Comparison of ENCODE assay signal across 16 cellular contexts in genomic region chr20:13756551-13756950, GRCh38. TPM values are rescaled to one million over a fixed set of nuclear protein-coding genes. Genes with fewer than 3 reads are reported as not detected.
DNase-seq lines count a peak whose midpoint lies in the region; ATAC-seq, FAIRE-seq and TF ChIP-seq lines count a peak whose summit lies in the region.
"Had no signal": no experiment of that assay in that cellular context is flagged by ENCODE, and none has a peak within 500 bp of the region (broad histone marks: within the 10 kb centered on the region; RNA-seq: fewer than 3 reads in every experiment).

No MANE protein-coding gene starts in this region.

- TF ChIP-seq CTCF in mammary epithelial cell (conservative IDR thresholded peaks at IDR 0.05 in 1 of 2, IDR thresholded peaks at IDR 0.05 in 1 of 2; ENCODE audit: extremely low read depth in 1 of 2, insufficient read depth in 1 of 2, low read depth in 1 of 2, low read length in 2 of 2) (no peak), tibial artery (IDR thresholded peaks at IDR 0.05) (no peak)

- H3K4me3 ChIP-seq in mammary epithelial cell (replicated peaks in 1 of 3; ENCODE audit: insufficient read depth in 1 of 3, low read depth in 2 of 3, low read length in 3 of 3): no peak overlapping the region
- no peak overlapping the region for H3K4me3 ChIP-seq in tibial artery
- H3K4me3 ChIP-seq: BLaER1 treated with 17β-estradiol and CSF1 and Interleukin-3, amounts not matched to agents 10 nM and 100 nM had no signal

- H3K9me3 ChIP-seq in mammary epithelial cell (replicated peaks; ENCODE audit: insufficient read depth, low read length) (no peaks in the 10 kb centered on the region), tibial artery (no peaks in the 10 kb centered on the region)

- H3K79me2 ChIP-seq in mammary epithelial cell (ENCODE audit: insufficient read depth, low read length): no peaks in the 10 kb centered on the region

- intact Hi-C loops in mammary epithelial cell (cut with micrococcal nuclease) (loop anchor here (5.0 to 10.0 kb wide), 2 partner anchors 422 to 829 kb away; no protein-coding TSS in a partner anchor), tibial artery (cut with DNase I; ENCODE audit: low total_unique reads) (loop anchor here (10.0 kb wide), 1 partner anchor 212 kb away; no protein-coding TSS in a partner anchor)

- TF ChIP-seq POLR2A in GM12891 (IDR thresholded peaks at IDR 0.05; ENCODE audit: low read depth, low read length): no peak

- H3K4me1 ChIP-seq in mammary epithelial cell (ENCODE audit: insufficient read depth, low read length) (peaks cover 11% of the 10 kb centered on the region), tibial artery (peaks cover 0 to 20% (median 4%) of the 10 kb centered on the region in 4 donors)
- H3K4me1 ChIP-seq: BLaER1 treated with 17β-estradiol and CSF1 and Interleukin-3, amounts not matched to agents 10 nM and 100 nM had no signal

- dilution Hi-C loops in mammary epithelial cell (cut with HindIII; ENCODE audit: low sequenced_read_pairs): no loop called here

- no peak for DNase-seq in GM12891 (ENCODE audit: insufficient read length, low spot score)
- DNase-seq in mammary epithelial cell: peak; percentile 57
- no peak for DNase-seq in tibial artery
- no peak for DNase-seq in UCSD-AML1 (lab: John Stamatoyannopoulos, UW; ENCODE audit: unreplicated experiment)
- no peak for DNase-seq in NCI-H82 treated with DMSO at 0.1 percent for 48 hours (lab: John Stamatoyannopoulos, UW; ENCODE audit: unreplicated experiment)
- DNase-seq: ACHN; CD4-positive, CD25-positive, alpha-beta regulatory T cell; DMS79 treated with DMSO at 0.1 percent for 48 hours; GF-D8; HCEC 1CT; HFFc6 had no signal

- in situ Hi-C loops in mammary epithelial cell (cut with MboI; ENCODE audit: low sequenced_read_pairs in 2 of 2): no loop called here

- ATAC-seq in esophagus mucosa (peak; percentile 60), GM18519 (IDR thresholded peaks at IDR 0.05; ENCODE audit: low FRiP score, unreplicated experiment) (no peak)

- H2AFZ ChIP-seq in mammary epithelial cell (ENCODE audit: low read depth, low read length): peak overlapping the region; percentile 3

- H3K27me3 ChIP-seq in mammary epithelial cell (ENCODE audit: insufficient read depth, low read length) (no peaks in the 10 kb centered on the region), tibial artery (no peaks in the 10 kb centered on the region)
- H3K27me3 ChIP-seq: BLaER1 treated with 17β-estradiol and CSF1 and Interleukin-3, amounts not matched to agents 10 nM and 100 nM had no signal

- CTCF ChIA-PET in mammary epithelial cell (lab: Charles Lee; ENCODE audit: low non-redundant PET): no interaction called here

- no peaks in the 10 kb centered on the region for H4K20me1 ChIP-seq in mammary epithelial cell (ENCODE audit: insufficient read depth, low read length)

- H3K4me2 ChIP-seq in mammary epithelial cell (ENCODE audit: insufficient read depth, low read depth, low read length): peak overlapping the region; percentile 28
- H3K4me2 ChIP-seq: BLaER1 treated with 17β-estradiol and CSF1 and Interleukin-3, amounts not matched to agents 10 nM and 100 nM had no signal

- H3K27ac ChIP-seq in mammary epithelial cell (ENCODE audit: insufficient read depth, low read depth, low read length) (peak overlapping the region; percentile 32), tibial artery (peak overlapping the region; percentile 38 to 67)
- H3K27ac ChIP-seq: BLaER1 treated with 17β-estradiol and CSF1 and Interleukin-3, amounts not matched to agents 10 nM and 100 nM; HL-60 had no signal

- WGBS in mammary epithelial cell (ENCODE audit: low coverage, missing lambda C conversion rate): 63% methylated on average over 1 of the region's 1 CpG

- H3K36me3 ChIP-seq in mammary epithelial cell (ENCODE audit: insufficient read depth, low read length): peaks cover 25% of the 10 kb centered on the region
- peaks cover 0 to 25% (median 17%) of the 10 kb centered on the region in 3 donors for H3K36me3 ChIP-seq in tibial artery

- peak; percentile 63 for FAIRE-seq in GM12891 (lab: Jason Lieb, UNC)
- FAIRE-seq: H1 had no signal

- no peak overlapping the region for H3K9ac ChIP-seq in mammary epithelial cell (ENCODE audit: insufficient read depth, low read length)
- H3K9ac ChIP-seq: BLaER1 treated with 17β-estradiol and CSF1 and Interleukin-3, amounts not matched to agents 10 nM and 100 nM had no signal

- no TSS peak for BruUV-seq in mammary epithelial cell (replicated peaks; lab: Mats Ljungman, UMichigan)

TF ChIP-seq in GM12891, 5 proteins besides CTCF, POLR2A, EP300 and RAD21:
- TF ChIP-seq SPI1 (IDR thresholded peaks at IDR 0.05; ENCODE audit: low read depth, low read length) (no peak), POLR2AphosphoS5 (IDR thresholded peaks at IDR 0.05; ENCODE audit: low read depth, low read length) (no peak), PAX5 (IDR thresholded peaks at IDR 0.05; ENCODE audit: insufficient read depth, low read length, severe bottlenecking) (no peak), POU2F2 (IDR thresholded peaks at IDR 0.05; ENCODE audit: low read depth, low read length) (no peak)

RNA-seq across cellular contexts. Expression of gene ESF1, which starts 28.2 kb away (rescaled TPM):
- 11.8 TPM for polyA plus RNA-seq in GM12891 (2012; ENCODE audit: low read depth, missing spikeins)
- total RNA-seq in mammary epithelial cell: 10 to 100 TPM in 1 of 2 donors, 1 to 10 TPM in 1; 6.7 to 16.2 TPM
- polyA plus RNA-seq in mammary epithelial cell: 2.7 TPM
- polyA minus RNA-seq in mammary epithelial cell: 0.72 TPM
- total RNA-seq in esophagus mucosa: 7.9 TPM

RNA-seq across cellular contexts. Expression of gene NDUFAF5, which starts 28.3 kb away (rescaled TPM):
- polyA plus RNA-seq in GM12891 (2012; ENCODE audit: low read depth, missing spikeins): 24.5 TPM
- total RNA-seq in mammary epithelial cell (10 to 100 TPM; 10.8 to 34.7 TPM), esophagus mucosa (17.7 TPM)
- 10.8 TPM for polyA plus RNA-seq in mammary epithelial cell
- polyA minus RNA-seq in mammary epithelial cell: 19.1 TPM
